ENCODE assay signal across 13 cellular contexts in genomic region chr7:114930107-114930521, GRCh38. TPM values are rescaled to one million over a fixed set of nuclear protein-coding genes. Genes with fewer than 3 reads are reported as not detected.
DNase-seq lines count a peak whose midpoint lies in the region; ATAC-seq and TF ChIP-seq lines count a peak whose summit lies in the region.
"Had no signal": no experiment of that assay in that cellular context is flagged by ENCODE, and none has a peak within 500 bp of the region (broad histone marks: within the 10 kb centered on the region; RNA-seq: fewer than 3 reads in every experiment).

No MANE protein-coding gene starts in this region.

- TF ChIP-seq POLR2A in heart left ventricle (IDR thresholded peaks at IDR 0.05): no peak

- no peaks in the 10 kb centered on the region for H3K9me3 Mint-ChIP-seq in WTC11
- H3K9me3 Mint-ChIP-seq: activated CD4-positive, alpha-beta T cell treated with anti-CD3 and anti-CD28 coated beads, Interleukin-2, amount 10 ng/mL, durations not matched to agents 7 days and 5 days; dendritic cell treated with granulocyte-macrophage colony-stimulating factor and Interleukin-4, amounts not matched to agents 40 ng/mL and 50 ng/mL, for 4 days had no signal

- peak in 3 of 4 donors; percentile 36 to 49 (median 45) for ATAC-seq in heart left ventricle
- peak; percentile 93 for ATAC-seq in WTC11
- ATAC-seq in HG03159 (IDR thresholded peaks at IDR 0.05; ENCODE audit: unreplicated experiment): no peak
- ATAC-seq in HG03457 (IDR thresholded peaks at IDR 0.05; ENCODE audit: unreplicated experiment): no peak
- no peak for ATAC-seq in GM19467 (IDR thresholded peaks at IDR 0.05; ENCODE audit: unreplicated experiment)
- ATAC-seq: Panc1, T-helper 17 cell had no signal

- H3K4me3 Mint-ChIP-seq in WTC11: no peak overlapping the region
- H3K4me3 Mint-ChIP-seq: T-helper 17 cell had no signal

- H3K27me3 Mint-ChIP-seq in WTC11 (ENCODE audit: low read depth): no peaks in the 10 kb centered on the region
- H3K27me3 Mint-ChIP-seq: activated CD4-positive, alpha-beta T cell treated with anti-CD3 and anti-CD28 coated beads, Interleukin-2, amount 10 ng/mL, durations not matched to agents 7 days and 5 days; dendritic cell treated with granulocyte-macrophage colony-stimulating factor and Interleukin-4, amounts not matched to agents 40 ng/mL and 50 ng/mL, for 4 days; T-helper 17 cell had no signal

- H3K27ac ChIP-seq in heart left ventricle (peak overlapping the region in 3 of 12 donors; percentile 21 to 80 (median 26)), right atrium auricular region (peak overlapping the region in 1 of 2 donors; percentile 4)

- POLR2A ChIA-PET in WTC11 (lab: Charles Lee): no interaction called here

- no peak for DNase-seq in heart left ventricle
- DNase-seq in right atrium auricular region (ENCODE audit: low spot score): no peak
- DNase-seq in WTC11 (ENCODE audit: low spot score): no peak
- DNase-seq in iPS-NIHi7 (ENCODE audit: extremely low spot score): peak; percentile 51
- no peak for DNase-seq in NCI-H1105 (lab: John Stamatoyannopoulos, UW)
- DNase-seq: activated CD4-positive, alpha-beta T cell treated with anti-CD3 and anti-CD28 coated beads, Interleukin-2, amount 10 ng/mL, durations not matched to agents 7 days and 5 days; NCI-H1048; T-helper 17 cell had no signal

- CTCF ChIA-PET in WTC11 (lab: Charles Lee): interaction anchor here (1.0 kb wide), 2 partner anchors 9 to 10 kb away, joined by 3 read pairs; no protein-coding TSS in a partner anchor

- no peak overlapping the region for H3K4me3 ChIP-seq in heart left ventricle
- H3K4me3 ChIP-seq in right atrium auricular region: no peak overlapping the region

- peaks cover 0 to 6% (median 0%) of the 10 kb centered on the region in 9 donors for H3K36me3 ChIP-seq in heart left ventricle
- no peaks in the 10 kb centered on the region for H3K36me3 ChIP-seq in right atrium auricular region

- WGBS in heart left ventricle, 4 donors: 36 to 47% (median 42%) methylated on average over 3 of the region's 3 CpGs

- intact Hi-C loops in heart left ventricle (cut with DNase I): no loop called here

- no peak for TF ChIP-seq CTCF in heart left ventricle (IDR thresholded peaks at IDR 0.05)
- TF ChIP-seq CTCF in right atrium auricular region (IDR thresholded peaks at IDR 0.05): no peak
- TF ChIP-seq CTCF in WTC11 (IDR thresholded peaks at IDR 0.05): no peak

- no peaks in the 10 kb centered on the region for H3K27me3 ChIP-seq in heart left ventricle
- H3K27me3 ChIP-seq in right atrium auricular region: no peaks in the 10 kb centered on the region

- H3K36me3 Mint-ChIP-seq in WTC11: no peaks in the 10 kb centered on the region

- H3K9me3 ChIP-seq in heart left ventricle: no peaks in the 10 kb centered on the region
- no peaks in the 10 kb centered on the region for H3K9me3 ChIP-seq in right atrium auricular region

- H3K4me1 ChIP-seq in heart left ventricle (peaks cover 3 to 99% (median 43%) of the 10 kb centered on the region in 12 donors), right atrium auricular region (peaks cover 0 to 48% of the 10 kb centered on the region in 2 donors)

- H3K27ac Mint-ChIP-seq in WTC11: no peak overlapping the region
- H3K27ac Mint-ChIP-seq: dendritic cell treated with granulocyte-macrophage colony-stimulating factor and Interleukin-4, amounts not matched to agents 40 ng/mL and 50 ng/mL, for 4 days; T-helper 17 cell had no signal

- peaks cover 17% of the 10 kb centered on the region for H3K4me1 Mint-ChIP-seq in WTC11

TF ChIP-seq in WTC11, 78 proteins besides CTCF, POLR2A, EP300 and RAD21:
- no peak for TF ChIP-seq ZNF416 (CRISPR knock-in tag; IDR thresholded peaks at IDR 0.05)
- TF ChIP-seq TEAD1 (CRISPR knock-in tag; IDR thresholded peaks at IDR 0.05): peak; percentile 85; the same call in 1 of the 2 replicates
- TF ChIP-seq FOXK1 (CRISPR knock-in tag; IDR thresholded peaks at IDR 0.05): 0 out of 2 replicates have a peak, but pooled peaks have one; percentile 19
- TF ChIP-seq JAZF1 (CRISPR knock-in tag; IDR thresholded peaks at IDR 0.05): no peak
- peak; percentile 54; the same call in 1 of the 2 replicates for TF ChIP-seq ETV6 (CRISPR knock-in tag; IDR thresholded peaks at IDR 0.05)
- no peak for TF ChIP-seq ATF6 (CRISPR knock-in tag; IDR thresholded peaks at IDR 0.05)
TF ChIP-seq in WTC11: peak in this region for 3.

RNA-seq across cellular contexts. Expression of gene MDFIC, which starts 8.2 kb away (rescaled TPM):
- total RNA-seq in heart left ventricle (10 to 100 TPM; 20.6 to 51.8 (median 34.5) TPM), right atrium auricular region (10 to 100 TPM; 17.1 to 35.0 TPM), WTC11 (2021) (7.4 to 8.4 TPM (median 8.3 TPM) in 3 replicates)
- polyA plus RNA-seq in heart left ventricle: 10 to 100 TPM; 11.2 to 12.6 TPM

Comparison
In these comparisons a context has a peak if more than half of its experiments do, and no peak if none do; other contexts are left out.
1. ATAC-seq: peak in heart left ventricle (3 of 4) and WTC11 (single experiment); none in HG03159 (single experiment), HG03457 (single experiment) and GM19467 (single experiment).